In genomic region chr3:17183951-17184550, GRCh38 we compare ENCODE assay signal across 16 cellular contexts.
DNase-seq lines count a peak whose midpoint lies in the region; FAIRE-seq and TF ChIP-seq lines count a peak whose summit lies in the region.
"Had no signal": no experiment of that assay in that cellular context is flagged by ENCODE, and none has a peak within 500 bp of the region (broad histone marks: within the 10 kb centered on the region; RNA-seq: fewer than 3 reads in every experiment).

No MANE protein-coding gene starts in this region.

- H3K4me2 ChIP-seq in KMS-11: peak overlapping the region; percentile 17; the same call in 1 of the 2 replicates
- H3K4me2 ChIP-seq in neural cell (ENCODE audit: low read length): no peak overlapping the region

- TF ChIP-seq CTCF in KMS-11 (conservative IDR thresholded peaks at IDR 0.05; ENCODE audit: low read depth, low read length) (no peak), bronchial epithelial cell (IDR thresholded peaks at IDR 0.05; ENCODE audit: insufficient read depth, low read length, severe bottlenecking) (no peak), neural cell (IDR thresholded peaks at IDR 0.05; ENCODE audit: poor library complexity, severe bottlenecking) (no peak)

- TF ChIP-seq EP300 in neural cell (conservative IDR thresholded peaks at IDR 0.05; ENCODE audit: poor library complexity, severe bottlenecking): no peak

- H3K79me2 ChIP-seq in KMS-11 (ENCODE audit: insufficient read depth, low read depth) (no peaks in the 10 kb centered on the region), neural cell (replicated peaks; ENCODE audit: insufficient read depth, low read length) (no peaks in the 10 kb centered on the region)

- FAIRE-seq in bronchial epithelial cell (lab: Jason Lieb, UNC) (no peak), frontal cortex (lab: Jason Lieb, UNC) (no peak)
- FAIRE-seq: A204.1 had no signal

- peaks cover 6% of the 10 kb centered on the region for H3F3A ChIP-seq in neural cell (ENCODE audit: insufficient read depth, low read length, poor library complexity, severe bottlenecking)

- no peak overlapping the region for H2AFZ ChIP-seq in KMS-11 (ENCODE audit: low read depth)
- no peak overlapping the region for H2AFZ ChIP-seq in neural cell (ENCODE audit: low read depth, low read length)

- H3K4me1 ChIP-seq in KMS-11 (ENCODE audit: low read depth, poor library complexity, severe bottlenecking): peaks cover 65% of the 10 kb centered on the region

- H4K20me1 ChIP-seq in KMS-11 (ENCODE audit: insufficient read depth) (no peaks in the 10 kb centered on the region), neural cell (ENCODE audit: insufficient read depth) (no peaks in the 10 kb centered on the region)

- H3K4me3 ChIP-seq in KMS-11 (IDR thresholded peaks at IDR 0.05; ENCODE audit: insufficient read depth, low read depth, low read length) (no peak overlapping the region), bronchial epithelial cell (ENCODE audit: low read depth, low read length) (no peak overlapping the region), neural cell (ENCODE audit: low read length) (peak overlapping the region; percentile 11)
- H3K4me3 ChIP-seq: cardiac muscle cell had no signal

- H3K9ac ChIP-seq in KMS-11: no peak overlapping the region
- peak overlapping the region; percentile 42 for H3K9ac ChIP-seq in neural cell (ENCODE audit: low read length)

- H3K9me3 ChIP-seq in neural cell (ENCODE audit: low read length): no peaks in the 10 kb centered on the region

- TF ChIP-seq RAD21 in neural cell (conservative IDR thresholded peaks at IDR 0.05): no peak

- H3K27ac ChIP-seq in KMS-11 (no peak overlapping the region), neural cell (ENCODE audit: low read length) (peak overlapping the region; percentile 85)
- H3K27ac ChIP-seq: cardiac muscle cell had no signal

- H3K36me3 ChIP-seq in KMS-11 (ENCODE audit: insufficient read depth) (no peaks in the 10 kb centered on the region), bronchial epithelial cell (ENCODE audit: control insufficient read depth, insufficient read depth, low read length) (peaks cover 1% of the 10 kb centered on the region), neural cell (ENCODE audit: insufficient read depth, low read length) (no peaks in the 10 kb centered on the region)
- H3K36me3 ChIP-seq: cardiac muscle cell had no signal

- H3K27me3 ChIP-seq in KMS-11 (ENCODE audit: insufficient read depth, low read depth): no peaks in the 10 kb centered on the region
- no peaks in the 10 kb centered on the region for H3K27me3 ChIP-seq in bronchial epithelial cell (ENCODE audit: control insufficient read depth, insufficient read depth, low read length)
- no peaks in the 10 kb centered on the region for H3K27me3 ChIP-seq in neural cell (ENCODE audit: insufficient read depth, low read depth, low read length)
- H3K27me3 ChIP-seq: cardiac muscle cell had no signal

- peak; percentile 8 for DNase-seq in NK-92 treated with Interleukin-12 subunit alpha and Interleukin-12 subunit beta, amount 100 ng/mL, for 24 hours (lab: John Stamatoyannopoulos, UW)
- DNase-seq in NK-92 (lab: John Stamatoyannopoulos, UW; ENCODE audit: unreplicated experiment): no peak
- DNase-seq in bronchial epithelial cell (ENCODE audit: low read depth): peak; percentile 83
- DNase-seq in NCI-H1436 treated with DMSO at 0.1 percent for 48 hours (lab: John Stamatoyannopoulos, UW): no peak
- no peak for DNase-seq in pons (ENCODE audit: low spot score)
- DNase-seq in frontal cortex (ENCODE audit: low spot score in 2 of 2): no peak
- DNase-seq: activated CD8-positive, alpha-beta memory T cell treated with anti-CD3 and anti-CD28 coated beads, Interleukin-2, amount 10 ng/mL, durations not matched to agents 7 days and 5 days; DMS79 treated with DMSO at 0.1 percent for 48 hours; foreskin melanocyte; left ventricle myocardium superior; NCI-H2081; stimulated activated naive CD4-positive, alpha-beta T cell treated with Interleukin-2 at 50 U/mL for 16 hours had no signal

- no peaks in the 10 kb centered on the region for H3K9me2 ChIP-seq in neural cell (ENCODE audit: insufficient read depth, low read length)

TF ChIP-seq in neural cell, 6 proteins besides CTCF, POLR2A, EP300 and RAD21:
- TF ChIP-seq POLR2AphosphoS5 (IDR thresholded peaks at IDR 0.05) (no peak), TAF1 (IDR thresholded peaks at IDR 0.05; ENCODE audit: low read depth) (no peak), EZH2 (IDR thresholded peaks at IDR 0.05; ENCODE audit: borderline replicate concordance, insufficient read depth, low read length, poor library complexity, severe bottlenecking) (no peak), REST (IDR thresholded peaks at IDR 0.05; ENCODE audit: borderline replicate concordance) (no peak), SMC3 (conservative IDR thresholded peaks at IDR 0.05; ENCODE audit: poor library complexity) (no peak), MXI1 (conservative IDR thresholded peaks at IDR 0.05; ENCODE audit: poor library complexity, severe bottlenecking) (no peak)

Comparison
In these comparisons a context has a peak if more than half of its experiments do, and no peak if none do; other contexts are left out.
1. DNase-seq: peak in NK-92 treated with Interleukin-12 subunit alpha and Interleukin-12 subunit beta, amount 100 ng/mL, for 24 hours (single experiment) and bronchial epithelial cell (single experiment); none in NK-92 (single experiment), NCI-H1436 treated with DMSO at 0.1 percent for 48 hours (single experiment), pons (single experiment) and frontal cortex (0 of 2).